Comparison of ENCODE assay signal across 16 cellular contexts in the genomic region with DNA sequence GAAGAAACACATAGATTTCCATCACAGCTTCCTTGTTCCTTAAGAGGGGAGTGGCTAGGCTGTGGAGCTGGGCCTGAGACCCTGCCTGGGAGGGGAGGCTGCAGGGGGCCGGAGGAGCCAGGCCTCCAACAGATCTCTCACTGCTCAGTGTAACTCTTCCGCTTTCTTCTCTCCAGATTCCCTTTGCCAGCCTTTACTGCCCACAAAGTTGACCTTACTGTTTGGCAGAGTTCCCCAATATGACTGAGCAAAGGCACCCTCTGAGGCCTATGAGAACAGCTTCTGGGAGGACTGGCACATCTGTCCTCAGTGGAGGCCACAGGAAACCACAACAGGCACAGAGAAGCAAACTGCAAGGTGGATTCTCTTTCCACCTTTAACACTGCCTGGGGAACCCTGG. TPM values are rescaled to one million over a fixed set of nuclear protein-coding genes. Genes with fewer than 3 reads are reported as not detected.
DNase-seq lines count a peak whose midpoint lies in the region; ATAC-seq lines count a peak whose summit lies in the region.
"Had no signal": no experiment of that assay in that cellular context is flagged by ENCODE, and none has a peak within 500 bp of the region (broad histone marks: within the 10 kb centered on the region; RNA-seq: fewer than 3 reads in every experiment).

No MANE protein-coding gene starts in this region.

- no peaks in the 10 kb centered on the region for H3K36me3 Mint-ChIP-seq in naive thymus-derived CD8-positive, alpha-beta T cell

- H3K27ac Mint-ChIP-seq in naive thymus-derived CD8-positive, alpha-beta T cell = no peak overlapping the region
- H3K27ac Mint-ChIP-seq: activated CD8-positive, alpha-beta T cell treated with anti-CD3 and anti-CD28 coated beads, Interleukin-2, amount 10 ng/mL, durations not matched to agents 7 days and 5 days had no signal

- H3K9me3 Mint-ChIP-seq in naive thymus-derived CD8-positive, alpha-beta T cell = no peaks in the 10 kb centered on the region

- H3K4me3 Mint-ChIP-seq in naive thymus-derived CD8-positive, alpha-beta T cell = no peak overlapping the region
- H3K4me3 Mint-ChIP-seq: activated CD8-positive, alpha-beta T cell treated with anti-CD3 and anti-CD28 coated beads, Interleukin-2, amount 10 ng/mL, durations not matched to agents 7 days and 5 days had no signal

- peaks cover 0 to 9% (median 5%) of the 10 kb centered on the region in 4 donors for H3K4me1 Mint-ChIP-seq in naive thymus-derived CD8-positive, alpha-beta T cell

- peak; percentile 47 for ATAC-seq in HG03196 (IDR thresholded peaks at IDR 0.05; ENCODE audit: unreplicated experiment)
- ATAC-seq in GM19395 (IDR thresholded peaks at IDR 0.05; ENCODE audit: unreplicated experiment) = no peak
- no peak for ATAC-seq in HG03571 (IDR thresholded peaks at IDR 0.05; ENCODE audit: unreplicated experiment)
- no peak for ATAC-seq in naive thymus-derived CD8-positive, alpha-beta T cell
- ATAC-seq: activated CD8-positive, alpha-beta T cell treated with anti-CD3 and anti-CD28 coated beads, Interleukin-2, amount 10 ng/mL, durations not matched to agents 7 days and 5 days had no signal

- POLR2A ChIA-PET in naive thymus-derived CD8-positive, alpha-beta T cell (lab: Charles Lee) = no interaction called here

- H3K27me3 Mint-ChIP-seq in naive thymus-derived CD8-positive, alpha-beta T cell = peaks cover 0 to 11% (median 5%) of the 10 kb centered on the region in 5 donors

- DNase-seq in AG08395 (ENCODE audit: low spot score) (peak; percentile 28), UCSD-AML1 (lab: John Stamatoyannopoulos, UW; ENCODE audit: unreplicated experiment) (peak; percentile 45), kidney tubule cell (ENCODE audit: low spot score) (peak; percentile 45), middle frontal gyrus (ENCODE audit: extremely low spot score, low spot score) (no peak)
- no peak for DNase-seq in naive thymus-derived CD8-positive, alpha-beta T cell
- DNase-seq: activated CD8-positive, alpha-beta T cell treated with anti-CD3 and anti-CD28 coated beads, Interleukin-2, amount 10 ng/mL, durations not matched to agents 7 days and 5 days; brain microvascular endothelial cell; GOT3; hypothalamus; NCI-H1417; NCI-H510A treated with DMSO at 0.1 percent for 48 hours; SHP77 treated with DMSO at 0.1 percent for 48 hours; stimulated activated CD8-positive, alpha-beta memory T cell treated with anti-CD3 and anti-CD28 coated beads, Interleukin-4, amount 100 ng/mL, for 48 hours had no signal

RNA-seq across cellular contexts. Expression of gene SLCO2A1, which starts 38.1 kb away (rescaled TPM):
- total RNA-seq in naive thymus-derived CD8-positive, alpha-beta T cell = not detected
- not detected for polyA plus RNA-seq in naive thymus-derived CD8-positive, alpha-beta T cell
- total RNA-seq: activated CD8-positive, alpha-beta T cell treated with anti-CD3 and anti-CD28 coated beads, Interleukin-2, amount 10 ng/mL, durations not matched to agents 7 days and 5 days had no signal

Comparison
In these comparisons a context has a peak if more than half of its experiments do, and no peak if none do; other contexts are left out.
1. DNase-seq: peak in AG08395 (single experiment), UCSD-AML1 (single experiment) and kidney tubule cell (single experiment); none in middle frontal gyrus (single experiment) and naive thymus-derived CD8-positive, alpha-beta T cell (0 of 10).